In genomic region chr7:154388999-154389398, GRCh38 we compare ENCODE assay signal across 20 cellular contexts.
"Had no signal": no experiment of that assay in that cellular context is flagged by ENCODE, and none has a peak within 500 bp of the region (broad histone marks: within the 10 kb centered on the region; RNA-seq: fewer than 3 reads in every experiment).

No MANE protein-coding gene starts in this region.

- H3K4me1 ChIP-seq: SJSA1 had no signal

- H3K9me3 ChIP-seq: MG63, SJSA1 had no signal

- H3K4me3 ChIP-seq: MG63, SJSA1 had no signal

- H3K27ac ChIP-seq: SJSA1 had no signal

- DNase-seq: IMR-90, Karpas-422, KG1, MG63, NCI-H1092, NCI-H1105 treated with DMSO at 0.1 percent for 48 hours, NCI-H1417 treated with DMSO at 0.1 percent for 48 hours, NCI-H146, NCI-H1694 treated with DMSO at 0.1 percent for 48 hours, NCI-H1930, NCI-H2081, NCI-H2107, NCI-H2227 treated with DMSO at 0.1 percent for 48 hours, NCI-H524, NCI-H526 treated with DMSO at 0.1 percent for 48 hours, NCI-H748 treated with DMSO at 0.1 percent for 48 hours, Right ventricle myocardium superior, RPMI8226, SIG-M5 had no signal

- H3K27me3 ChIP-seq: MG63, SJSA1 had no signal

- H3K36me3 ChIP-seq: MG63, SJSA1 had no signal
